ENCODE assay signal across 8 cellular contexts in the genomic region with DNA sequence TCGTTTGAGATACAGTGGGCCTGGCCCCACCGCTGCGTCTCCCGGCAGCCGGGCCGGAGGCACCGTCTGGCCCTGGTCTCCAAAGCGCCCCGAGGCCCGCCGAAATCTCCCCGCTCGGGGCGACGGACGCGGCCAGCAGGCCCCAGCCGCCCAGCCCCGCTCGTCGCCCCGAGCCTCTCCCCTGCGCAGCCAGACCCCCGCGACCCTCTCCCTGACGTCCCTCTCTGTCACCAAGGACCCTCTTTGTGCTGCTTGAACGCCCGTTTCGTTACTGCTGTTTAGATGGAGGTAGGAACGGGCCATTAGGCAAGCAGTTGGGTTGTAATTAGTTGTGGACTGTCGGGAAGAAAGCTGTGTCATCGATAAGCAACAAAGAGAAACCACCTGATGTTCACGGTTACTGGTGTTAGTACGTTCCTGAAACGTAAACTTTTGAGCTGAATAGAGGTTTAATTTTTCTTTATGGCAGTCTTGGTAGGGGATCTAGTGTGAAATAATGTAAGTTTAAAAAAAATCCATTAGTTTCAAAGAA. TPM values are rescaled to one million over a fixed set of nuclear protein-coding genes. Genes with fewer than 3 reads are reported as not detected.
A peak's percentile ranks its signal among the peaks of the same experiment; 100 is the strongest.
DNase-seq lines count a peak whose midpoint lies in the region; ATAC-seq and TF ChIP-seq lines count a peak whose summit lies in the region.

No MANE protein-coding gene starts in this region.

- peak overlapping the region; percentile 81 for H2BK15ac ChIP-seq in neuronal stem cell (ENCODE audit: low read length)

- H3K36me3 ChIP-seq in CD4-positive, alpha-beta memory T cell (ENCODE audit: insufficient read depth, low read length), result no peaks in the 10 kb centered on the region
- H3K36me3 ChIP-seq in neuronal stem cell (replicated peaks in 1 of 2; ENCODE audit: control insufficient read depth in 2 of 2, insufficient read depth in 2 of 2, low read length in 2 of 2), result peaks cover 0 to 34% of the 10 kb centered on the region in 2 donors

- peak overlapping the region; percentile 97 for H3K27ac ChIP-seq in CD4-positive, alpha-beta memory T cell (ENCODE audit: low read depth, low read length)
- peak overlapping the region; percentile 92 for H3K27ac ChIP-seq in foreskin keratinocyte
- peak overlapping the region; percentile 98 for H3K27ac ChIP-seq in neuronal stem cell (replicated peaks; ENCODE audit: low read length)

- peaks cover 10 to 27% of the 10 kb centered on the region in 2 donors for H3K36me3 Mint-ChIP-seq in CD4-positive, alpha-beta memory T cell

- H3K9me3 ChIP-seq in CD4-positive, alpha-beta memory T cell (ENCODE audit: control insufficient read depth in 1 of 2, low read length in 2 of 2), result no peaks in the 10 kb centered on the region
- no peaks in the 10 kb centered on the region for H3K9me3 ChIP-seq in neuronal stem cell (replicated peaks in 1 of 2; ENCODE audit: control insufficient read depth in 2 of 2, insufficient read depth in 1 of 2, low read depth in 1 of 2, low read length in 2 of 2)

- H3K27me3 Mint-ChIP-seq in CD4-positive, alpha-beta memory T cell, result no peaks in the 10 kb centered on the region

- H3K23ac ChIP-seq in neuronal stem cell (ENCODE audit: low read depth, low read length, poor library complexity), result peak overlapping the region; percentile 98

- H3K9me3 Mint-ChIP-seq in CD4-positive, alpha-beta memory T cell, result peaks cover 0 to 2% (median 0%) of the 10 kb centered on the region in 8 donors

- peak overlapping the region; percentile 98 for H3K9ac ChIP-seq in neuronal stem cell (ENCODE audit: low read depth, low read length, poor library complexity)

- H3K4me2 ChIP-seq in neuronal stem cell (ENCODE audit: insufficient read depth, low read length, poor library complexity, severe bottlenecking), result peak overlapping the region; percentile 45

- peak overlapping the region; percentile 53 to 80 for H3K4me3 ChIP-seq in CD4-positive, alpha-beta memory T cell (ENCODE audit: low read length in 2 of 2)
- peak overlapping the region; percentile 77 to 96 for H3K4me3 ChIP-seq in neuronal stem cell (ENCODE audit: low read length in 2 of 2)

- H2BK12ac ChIP-seq in neuronal stem cell (ENCODE audit: low read length), result no peak overlapping the region

- no peaks in the 10 kb centered on the region for H3K27me3 ChIP-seq in CD4-positive, alpha-beta memory T cell (ENCODE audit: insufficient read depth, low read length)
- H3K27me3 ChIP-seq in foreskin keratinocyte, result no peaks in the 10 kb centered on the region
- H3K27me3 ChIP-seq in neuronal stem cell (ENCODE audit: control insufficient read depth in 3 of 3, insufficient read depth in 3 of 3, low read depth in 1 of 3, low read length in 3 of 3), result no peaks in the 10 kb centered on the region

- peak overlapping the region in 6 of 7 donors; percentile 96 to 99 (median 97) for H3K27ac Mint-ChIP-seq in CD4-positive, alpha-beta memory T cell

- peak overlapping the region; percentile 98 for H2BK5ac ChIP-seq in neuronal stem cell (ENCODE audit: low read length)

- H3K18ac ChIP-seq in neuronal stem cell (ENCODE audit: low read length), result peak overlapping the region; percentile 100

- peak overlapping the region; percentile 53 for H4K91ac ChIP-seq in neuronal stem cell (ENCODE audit: low read depth, low read length, poor library complexity)

- TF ChIP-seq CTCF in foreskin keratinocyte (conservative IDR thresholded peaks at IDR 0.05), result no peak

- H2AFZ ChIP-seq in neuronal stem cell (ENCODE audit: low read length), result peak overlapping the region; percentile 91

- peaks cover 45% of the 10 kb centered on the region for H3K4me1 ChIP-seq in CD4-positive, alpha-beta memory T cell (ENCODE audit: insufficient read depth, low read length)
- H3K4me1 ChIP-seq in foreskin keratinocyte (peaks cover 17% of the 10 kb centered on the region), neuronal stem cell (ENCODE audit: control insufficient read depth in 2 of 2, insufficient read depth in 1 of 2, low read depth in 1 of 2, low read length in 2 of 2) (peaks cover 2 to 5% of the 10 kb centered on the region in 2 donors)

- WGBS in neuronal stem cell (ENCODE audit: extremely low coverage in 2 of 2, insufficient read length in 2 of 2, insufficient replicate concordance in 1 of 2), 2 donors, result no CpG with 5 or more reads among the region's 35 CpGs

- CTCF ChIA-PET in CD4-positive, alpha-beta memory T cell (lab: Charles Lee; ENCODE audit: partially characterized antibody), result interaction anchor here (0.5 to 1.1 kb wide), 2 partner anchors 32 to 135 kb away, joined by 3 to 4 read pairs; no protein-coding TSS in a partner anchor

- peak; percentile 53 to 66 (median 56) for DNase-seq in CD4-positive, alpha-beta memory T cell
- DNase-seq in NCI-H82 (lab: John Stamatoyannopoulos, UW) (peak; percentile 71), foreskin keratinocyte (peak; percentile 44 to 69), neuronal stem cell (ENCODE audit: low spot score) (peak; percentile 48), NCI-H187 treated with DMSO at 0.1 percent for 48 hours (lab: John Stamatoyannopoulos, UW) (no peak)
- peak; percentile 67 to 73 for DNase-seq in activated T-cell treated with anti-CD3 and anti-CD28 coated beads, Interleukin-2, amount 50 U/mL, for 48 hours

- ATAC-seq in GM19023 (IDR thresholded peaks at IDR 0.05; ENCODE audit: unreplicated experiment) (peak; percentile 21), HG03159 (IDR thresholded peaks at IDR 0.05; ENCODE audit: unreplicated experiment) (peak; percentile 24), foreskin keratinocyte (peak; percentile 11)

- peak overlapping the region; percentile 94 to 99 (median 97) for H3K4me3 Mint-ChIP-seq in CD4-positive, alpha-beta memory T cell

- H2AK5ac ChIP-seq in neuronal stem cell (ENCODE audit: low read depth, low read length), result peak overlapping the region; percentile 99

- H4K8ac ChIP-seq in neuronal stem cell (ENCODE audit: low read depth, low read length), result no peak overlapping the region

- intact Hi-C loops in CD4-positive, alpha-beta memory T cell (cut with micrococcal nuclease), result loop anchor here (5.0 to 10.0 kb wide), 4 partner anchors 390 to 1625 kb away; no protein-coding TSS in a partner anchor

- H3K14ac ChIP-seq in neuronal stem cell (ENCODE audit: low read length), result peak overlapping the region; percentile 97

- peak overlapping the region; percentile 4 for H3K4ac ChIP-seq in neuronal stem cell (ENCODE audit: low read length)

- POLR2A ChIA-PET in CD4-positive, alpha-beta memory T cell (lab: Charles Lee; ENCODE audit: partially characterized antibody), result interaction anchor here (0.7 to 3.2 kb wide), 10 partner anchors 14 to 823 kb away, joined by 3 to 21 read pairs (median 4); a partner anchor contains a TSS

- H3K4me1 Mint-ChIP-seq in CD4-positive, alpha-beta memory T cell, result peaks cover 32 to 47% (median 40%) of the 10 kb centered on the region in 4 donors

- H2BK120ac ChIP-seq in neuronal stem cell (ENCODE audit: low read depth, low read length), result peak overlapping the region; percentile 99

- peaks cover 8% of the 10 kb centered on the region for H3K79me1 ChIP-seq in neuronal stem cell (ENCODE audit: low read depth, low read length)

RNA-seq across cellular contexts. Expression of a gene that starts 0.7 kb away (rescaled TPM):
- total RNA-seq in CD4-positive, alpha-beta memory T cell, result 100 to 1,000 TPM; 116 to 121 TPM
- 100 to 1,000 TPM; 111 to 128 TPM for polyA plus RNA-seq in CD4-positive, alpha-beta memory T cell
- 65.4 and 72.3 TPM in 2 replicates for total RNA-seq in foreskin keratinocyte
- 22.3 and 24.5 TPM in 2 replicates for polyA plus RNA-seq in foreskin keratinocyte
- 60.4 TPM for polyA plus RNA-seq in neuronal stem cell (2013, experiment 1 of 2)
- polyA plus RNA-seq in neuronal stem cell (2013, experiment 2 of 2), result 61.9 TPM
